ENCODE assay signal across 8 cellular contexts in the genomic region with DNA sequence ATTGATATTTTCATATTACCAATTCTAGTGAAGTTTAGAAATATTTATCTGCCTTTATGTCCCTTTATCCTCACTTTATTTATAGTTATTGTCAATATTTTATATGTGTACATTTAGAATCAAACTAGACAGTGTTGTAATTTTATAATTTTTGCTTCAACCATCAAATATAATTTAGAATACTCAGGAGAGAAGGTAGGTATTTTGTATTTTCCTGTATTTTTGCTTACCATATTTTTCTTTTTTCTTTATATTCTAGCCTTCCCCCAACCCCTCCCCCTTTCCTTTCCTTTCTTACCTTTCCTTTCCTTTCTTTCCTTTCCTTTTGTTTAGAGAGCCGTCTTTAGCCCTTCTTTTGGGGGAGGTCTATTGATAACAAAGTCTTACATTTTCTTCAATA.
"Had no signal": no experiment of that assay in that cellular context is flagged by ENCODE, and none has a peak within 500 bp of the region (broad histone marks: within the 10 kb centered on the region; RNA-seq: fewer than 3 reads in every experiment).

No MANE protein-coding gene starts in this region.

- ATAC-seq: GM12878 had no signal

- H3K4me3 ChIP-seq: GM12878 had no signal

- FAIRE-seq: G401.6, GM12878, GM12891, GM12892, GM18507, GM19239 had no signal

- DNase-seq: GDM1, GF-D8 had no signal
